16 cellular contexts compared by ENCODE assay signal in genomic region chr1:47669081-47669585, GRCh38.
DNase-seq lines count a peak whose midpoint lies in the region; ATAC-seq and TF ChIP-seq lines count a peak whose summit lies in the region.
"Had no signal": no experiment of that assay in that cellular context is flagged by ENCODE, and none has a peak within 500 bp of the region (broad histone marks: within the 10 kb centered on the region; RNA-seq: fewer than 3 reads in every experiment).

No MANE protein-coding gene starts in this region.

- DNase-seq in colonic mucosa (peak; percentile 5), osteocyte (ENCODE audit: extremely low spot score, unreplicated experiment) (peak; percentile 21), testis (peak; percentile 1), NCI-H510A treated with DMSO at 0.1 percent for 48 hours (lab: John Stamatoyannopoulos, UW) (no peak), left lung (no peak)
- DNase-seq in activated naive CD4-positive, alpha-beta T cell treated with anti-CD3 and anti-CD28 coated beads, Interleukin-2, amount 50 U/mL, for 16 hours: no peak
- DNase-seq: CD8-positive, alpha-beta T cell; COR-L47; DMS153; DND-41; GDM1; GOT3 had no signal

- peaks cover 4% of the 10 kb centered on the region for H3K36me3 Mint-ChIP-seq in osteocyte (ENCODE audit: unreplicated experiment)
- H3K36me3 Mint-ChIP-seq: CD14-positive monocyte; CD8-positive, alpha-beta T cell had no signal

- H3K4me1 Mint-ChIP-seq in osteocyte (ENCODE audit: unreplicated experiment): no peaks in the 10 kb centered on the region
- H3K4me1 Mint-ChIP-seq: B cell, CD14-positive monocyte had no signal

- TF ChIP-seq CTCF in colonic mucosa (IDR thresholded peaks at IDR 0.05) (no peak), osteocyte (IDR thresholded peaks at IDR 0.05) (no peak), testis (IDR thresholded peaks at IDR 0.05) (no peak), left lung (IDR thresholded peaks at IDR 0.05) (no peak)

- no peak overlapping the region for H3K4me3 Mint-ChIP-seq in osteocyte (ENCODE audit: unreplicated experiment)
- H3K4me3 Mint-ChIP-seq: B cell; CD14-positive monocyte; CD8-positive, alpha-beta T cell had no signal

- H3K4me3 ChIP-seq in BLaER1 treated with 17β-estradiol and CSF1 and Interleukin-3, amounts not matched to agents 10 nM and 100 nM: no peak overlapping the region
- H3K4me3 ChIP-seq in colonic mucosa: no peak overlapping the region
- no peak overlapping the region for H3K4me3 ChIP-seq in testis
- H3K4me3 ChIP-seq in left lung: no peak overlapping the region
- H3K4me3 ChIP-seq: HAP-1 had no signal

- peaks cover 14% of the 10 kb centered on the region for H3K9me3 Mint-ChIP-seq in osteocyte (ENCODE audit: unreplicated experiment)

- peaks cover 26% of the 10 kb centered on the region for H3K27me3 Mint-ChIP-seq in osteocyte (ENCODE audit: unreplicated experiment)

- no peak overlapping the region for H3K9ac ChIP-seq in BLaER1 treated with 17β-estradiol and CSF1 and Interleukin-3, amounts not matched to agents 10 nM and 100 nM
- no peak overlapping the region for H3K9ac ChIP-seq in colonic mucosa (ENCODE audit: low read depth in 2 of 2, low read length in 2 of 2)

- peaks cover 32 to 49% (median 44%) of the 10 kb centered on the region in 11 experiments for H3K9me3 ChIP-seq in BLaER1 treated with 17β-estradiol and CSF1 and Interleukin-3, amounts not matched to agents 10 nM and 100 nM (replicated peaks in 1 of 11)
- no peaks in the 10 kb centered on the region for H3K9me3 ChIP-seq in colonic mucosa
- no peaks in the 10 kb centered on the region for H3K9me3 ChIP-seq in testis
- peaks cover 0 to 3% of the 10 kb centered on the region in 2 donors for H3K9me3 ChIP-seq in left lung
- H3K9me3 ChIP-seq: HAP-1 had no signal

- H3K27ac ChIP-seq in BLaER1 treated with 17β-estradiol and CSF1 and Interleukin-3, amounts not matched to agents 10 nM and 100 nM: no peak overlapping the region
- H3K27ac ChIP-seq in colonic mucosa (no peak overlapping the region), testis (no peak overlapping the region), left lung (no peak overlapping the region)

- no peaks in the 10 kb centered on the region for H3K36me3 ChIP-seq in BLaER1 treated with 17β-estradiol and CSF1 and Interleukin-3, amounts not matched to agents 10 nM and 100 nM
- H3K36me3 ChIP-seq in colonic mucosa (no peaks in the 10 kb centered on the region), testis (ENCODE audit: low read depth, missing control alignments) (no peaks in the 10 kb centered on the region), left lung (no peaks in the 10 kb centered on the region)
- H3K36me3 ChIP-seq: HAP-1 had no signal

- H3K4me2 ChIP-seq in BLaER1 treated with 17β-estradiol and CSF1 and Interleukin-3, amounts not matched to agents 10 nM and 100 nM: peak overlapping the region in 8 of 11 experiments; percentile 18 to 70 (median 53); a peak in 15 of 22 replicates

- WGBS in testis, 2 donors: 91 to 92% methylated on average over 10 of the region's 10 CpGs

- H4K20me1 ChIP-seq in BLaER1 treated with 17β-estradiol and CSF1 and Interleukin-3, amounts not matched to agents 10 nM and 100 nM: no peaks in the 10 kb centered on the region

- no peak for TF ChIP-seq POLR2A in testis (IDR thresholded peaks at IDR 0.05)

- H3K27me3 ChIP-seq in BLaER1 treated with 17β-estradiol and CSF1 and Interleukin-3, amounts not matched to agents 10 nM and 100 nM: no peaks in the 10 kb centered on the region
- H3K27me3 ChIP-seq in colonic mucosa (no peaks in the 10 kb centered on the region), testis (no peaks in the 10 kb centered on the region), left lung (no peaks in the 10 kb centered on the region)

- no peak overlapping the region for H3K27ac Mint-ChIP-seq in osteocyte (ENCODE audit: unreplicated experiment)
- H3K27ac Mint-ChIP-seq: B cell; CD14-positive monocyte; CD8-positive, alpha-beta T cell had no signal

- H3K4me1 ChIP-seq in BLaER1 treated with 17β-estradiol and CSF1 and Interleukin-3, amounts not matched to agents 10 nM and 100 nM: peaks cover 0 to 31% (median 16%) of the 10 kb centered on the region in 10 experiments; a peak in 13 of 20 replicates
- H3K4me1 ChIP-seq in colonic mucosa (no peaks in the 10 kb centered on the region), testis (no peaks in the 10 kb centered on the region), left lung (no peaks in the 10 kb centered on the region)
- H3K4me1 ChIP-seq: HAP-1 had no signal

- ATAC-seq in left lung: no peak
- ATAC-seq: CD8-positive, alpha-beta T cell had no signal

- intact Hi-C loops in colonic mucosa (cut with DNase I) (no loop called here), testis (cut with DNase I; ENCODE audit: low total_unique reads) (no loop called here), left lung (cut with DNase I) (no loop called here)

Comparison
In these comparisons a context has a peak if more than half of its experiments do, and no peak if none do; other contexts are left out.
1. DNase-seq: peak in colonic mucosa (single experiment), osteocyte (single experiment) and testis (single experiment); none in NCI-H510A treated with DMSO at 0.1 percent for 48 hours (single experiment), left lung (0 of 2) and activated naive CD4-positive, alpha-beta T cell treated with anti-CD3 and anti-CD28 coated beads, Interleukin-2, amount 50 U/mL, for 16 hours (single experiment).